Comparison of ENCODE assay signal across 9 cellular contexts in genomic region chr3:16885948-16886683, GRCh38. TPM values are rescaled to one million over a fixed set of nuclear protein-coding genes. Genes with fewer than 3 reads are reported as not detected.
A peak's percentile ranks its signal among the peaks of the same experiment; 100 is the strongest.
DNase-seq lines count a peak whose midpoint lies in the region; ATAC-seq and TF ChIP-seq lines count a peak whose summit lies in the region.
"Had no signal": no experiment of that assay in that cellular context is flagged by ENCODE, and none has a peak within 500 bp of the region (broad histone marks: within the 10 kb centered on the region; RNA-seq: fewer than 3 reads in every experiment).

No MANE protein-coding gene starts in this region.

- no peaks in the 10 kb centered on the region for H3K27me3 ChIP-seq in gastrocnemius medialis

- no peaks in the 10 kb centered on the region for H3K27me3 Mint-ChIP-seq in T-helper 17 cell

- no peaks in the 10 kb centered on the region for H3K9me3 ChIP-seq in T-helper 17 cell (ENCODE audit: control insufficient read depth, low read length, poor library complexity, severe bottlenecking)
- H3K9me3 ChIP-seq in gastrocnemius medialis, result no peaks in the 10 kb centered on the region

- in situ Hi-C loops in gastrocnemius medialis (cut with MboI; ENCODE audit: low sequenced_read_pairs in 4 of 4), result no loop called here

- TF ChIP-seq CTCF in fibroblast of mammary gland (conservative IDR thresholded peaks at IDR 0.05; ENCODE audit: control insufficient read depth, insufficient read depth, low read depth, low read length) (no peak), gastrocnemius medialis (IDR thresholded peaks at IDR 0.05 in 4 of 5, conservative IDR thresholded peaks at IDR 0.05 in 1 of 5) (no peak)

- intact Hi-C loops in gastrocnemius medialis (cut with DNase I; ENCODE audit: low total_unique reads), result loop anchor here (2.0 kb wide), 2 partner anchors 141 to 255 kb away; no protein-coding TSS in a partner anchor

- H3K27ac ChIP-seq in gastrocnemius medialis, result peak overlapping the region; percentile 93 to 98 (median 96)
- H3K27ac ChIP-seq: 22Rv1 had no signal

- H3K27ac Mint-ChIP-seq in T-helper 17 cell, result peak overlapping the region; percentile 97

- peak overlapping the region; percentile 98 for H3K4me3 Mint-ChIP-seq in T-helper 17 cell

- no peaks in the 10 kb centered on the region for H3K36me3 ChIP-seq in gastrocnemius medialis

- H3K36me3 Mint-ChIP-seq in T-helper 17 cell (ENCODE audit: low read depth), result no peaks in the 10 kb centered on the region

- peak; percentile 4 for ATAC-seq in T-helper 17 cell
- ATAC-seq in gastrocnemius medialis, result no peak

- DNase-seq in DMS 273 (lab: John Stamatoyannopoulos, UW; ENCODE audit: unreplicated experiment) (peak; percentile 30), DMS 273 treated with DMSO at 0.1 percent for 48 hours (lab: John Stamatoyannopoulos, UW) (no peak), T-helper 17 cell (no peak), fibroblast of mammary gland (ENCODE audit: low read depth) (peak; percentile 45), gastrocnemius medialis (no peak), NCI-H345 (lab: John Stamatoyannopoulos, UW) (no peak), COLO668 (lab: John Stamatoyannopoulos, UW; ENCODE audit: unreplicated experiment) (no peak), NCI-H345 treated with DMSO at 0.1 percent for 48 hours (lab: John Stamatoyannopoulos, UW; ENCODE audit: unreplicated experiment) (no peak)

- no peak for TF ChIP-seq POLR2A in gastrocnemius medialis (IDR thresholded peaks at IDR 0.05)

- H3K4me1 Mint-ChIP-seq in T-helper 17 cell, result peaks cover 46% of the 10 kb centered on the region

- peak overlapping the region; percentile 84 for H3K4me3 ChIP-seq in fibroblast of mammary gland (ENCODE audit: control insufficient read depth, low read depth, low read length)
- H3K4me3 ChIP-seq in gastrocnemius medialis, result peak overlapping the region; percentile 85 to 90 (median 88)

- H3K4me1 ChIP-seq in gastrocnemius medialis, result peaks cover 68 to 78% of the 10 kb centered on the region in 2 donors

RNA-seq across cellular contexts. Expression of gene PLCL2, which starts 1.4 kb away (rescaled TPM):
- total RNA-seq in T-helper 17 cell (10 to 100 TPM; 53.5 to 55.3 TPM), gastrocnemius medialis (10 to 100 TPM; 23.9 to 37.2 (median 32.7) TPM)

Comparison
In these comparisons a context has a peak if more than half of its experiments do, and no peak if none do; other contexts are left out.
1. DNase-seq: peak in DMS 273 (single experiment) and fibroblast of mammary gland (single experiment); none in DMS 273 treated with DMSO at 0.1 percent for 48 hours (single experiment), T-helper 17 cell (0 of 3), gastrocnemius medialis (0 of 2), NCI-H345 (single experiment), COLO668 (single experiment) and NCI-H345 treated with DMSO at 0.1 percent for 48 hours (single experiment).